ENCODE assay signal across 1 cellular context in genomic region chr1:15847100-15847892, GRCh38.
TF ChIP-seq lines count a peak whose summit lies in the region.

SPEN (plus strand) TSS chr1:15847707; CDS start chr1:15848068, 361 bp downstream.

TF ChIP-seq in HEK293, 187 proteins besides CTCF, POLR2A, EP300 and RAD21 (continued from another document):
- TF ChIP-seq TSHZ1 (tag by site-specific recombination; IDR thresholded peaks at IDR 0.05; ENCODE audit: borderline replicate concordance) (0 out of 2 replicates have a peak, but pooled peaks have one; percentile 22), ZNF660 (tag by site-specific recombination; IDR thresholded peaks at IDR 0.05) (peak; percentile 77), ZBTB8A (tag by site-specific recombination; IDR thresholded peaks at IDR 0.05) (peak; percentile 80), ZNF501 (tag by site-specific recombination; IDR thresholded peaks at IDR 0.05) (peak; percentile 69), ZNF391 (tag by site-specific recombination; IDR thresholded peaks at IDR 0.05; ENCODE audit: borderline replicate concordance, low read depth) (0 out of 2 replicates have a peak, but pooled peaks have one; percentile 13), ZNF24 (tag by site-specific recombination; IDR thresholded peaks at IDR 0.05) (peak; percentile 56; the same call in 1 of the 2 replicates), PRDM4 (tag by site-specific recombination; IDR thresholded peaks at IDR 0.05) (peak; percentile 39; the same call in 1 of the 2 replicates), ZNF544 (tag by site-specific recombination; IDR thresholded peaks at IDR 0.05) (no peak), SP3 (tag by site-specific recombination; IDR thresholded peaks at IDR 0.05) (peak; percentile 29; the same call in 1 of the 2 replicates), ZNF701 (tag by site-specific recombination; IDR thresholded peaks at IDR 0.05) (no peak), HOXD13 (CRISPR knock-in tag; IDR thresholded peaks at IDR 0.05; ENCODE audit: borderline replicate concordance) (peak; percentile 56; the same call in 1 of the 2 replicates), MYNN (tag by site-specific recombination; IDR thresholded peaks at IDR 0.05; ENCODE audit: borderline replicate concordance) (peak; percentile 47; the same call in 1 of the 2 replicates)
TF ChIP-seq in HEK293: peak in this region for 42.
